15 cellular contexts compared by ENCODE assay signal in genomic region chr7:24741691-24742639, GRCh38. TPM values are rescaled to one million over a fixed set of nuclear protein-coding genes. Genes with fewer than 3 reads are reported as not detected.
DNase-seq lines count a peak whose midpoint lies in the region; ATAC-seq, FAIRE-seq and TF ChIP-seq lines count a peak whose summit lies in the region.
"Had no signal": no experiment of that assay in that cellular context is flagged by ENCODE, and none has a peak within 500 bp of the region (broad histone marks: within the 10 kb centered on the region; RNA-seq: fewer than 3 reads in every experiment).

No MANE protein-coding gene starts in this region.

- no peak overlapping the region for H4K5ac ChIP-seq in mesendoderm (ENCODE audit: low read length)

- no peak overlapping the region for H2BK15ac ChIP-seq in mesendoderm (replicated peaks; ENCODE audit: low read depth)

- H3K18ac ChIP-seq in mesendoderm (ENCODE audit: low read length), result no peak overlapping the region

- no peaks in the 10 kb centered on the region for H3K36me3 Mint-ChIP-seq in CD14-positive monocyte

- H3K9me3 Mint-ChIP-seq in CD14-positive monocyte, result peaks cover 0 to 13% (median 3%) of the 10 kb centered on the region in 7 donors

- peaks cover 2 to 10% (median 3%) of the 10 kb centered on the region in 3 donors for H3K27me3 Mint-ChIP-seq in CD14-positive monocyte (ENCODE audit: low read depth in 3 of 3)

- DNase-seq in HT1080 (ENCODE audit: low read depth) (peak; percentile 91), cardiac fibroblast (ENCODE audit: low read depth in 2 of 2) (peak; percentile 81 to 96), mesendoderm (peak; percentile 28), GM12892 (ENCODE audit: insufficient read length) (no peak), CD14-positive monocyte (ENCODE audit: low spot score) (no peak), NCI-H2107 (lab: John Stamatoyannopoulos, UW) (no peak)
- DNase-seq: activated CD4-positive, alpha-beta T cell treated with anti-CD3 and anti-CD28 coated beads, Interleukin-2, amount 50 U/mL, for 1 hour; amygdala; head of caudate nucleus; NCI-H2029; SHP77 treated with DMSO at 0.1 percent for 48 hours had no signal

- intact Hi-C loops in CD14-positive monocyte (cut with micrococcal nuclease), result no loop called here

- H3K36me3 ChIP-seq in ACC112 (ENCODE audit: insufficient read depth, low read length) (peaks cover 6% of the 10 kb centered on the region; the same call in 1 of the 2 replicates), mesendoderm (ENCODE audit: control insufficient read depth, insufficient read depth, low read length) (no peaks in the 10 kb centered on the region)
- H3K36me3 ChIP-seq: BLaER1 had no signal

- H3K27ac ChIP-seq in ACC112 (ENCODE audit: low read depth, low read length) (peak overlapping the region; percentile 80), mesendoderm (ENCODE audit: low read depth, low read length) (no peak overlapping the region)
- H3K27ac ChIP-seq: BLaER1 had no signal

- no peak for TF ChIP-seq CTCF in cardiac fibroblast (IDR thresholded peaks at IDR 0.05; ENCODE audit: low read depth, low read length)
- no peak for TF ChIP-seq CTCF in CD14-positive monocyte (IDR thresholded peaks at IDR 0.05)

- peak overlapping the region; percentile 4 for H2AFZ ChIP-seq in ACC112 (ENCODE audit: low read length, unreplicated experiment)

- no CpG with 5 or more reads among the region's 15 CpGs for WGBS in mesendoderm (ENCODE audit: extremely low coverage, insufficient coverage, low lambda C conversion rate)

- H3K27me3 ChIP-seq in ACC112 (ENCODE audit: insufficient read depth, low read length) (no peaks in the 10 kb centered on the region), mesendoderm (ENCODE audit: insufficient read depth, low read length, poor library complexity) (no peaks in the 10 kb centered on the region)
- H3K27me3 ChIP-seq: BLaER1 had no signal

- H3K9ac ChIP-seq in mesendoderm (ENCODE audit: low read length), result no peak overlapping the region
- H3K9ac ChIP-seq: BLaER1 had no signal

- H3K4me1 ChIP-seq in ACC112 (ENCODE audit: control insufficient read depth, insufficient read depth, low read length, unreplicated experiment) (peaks cover 31% of the 10 kb centered on the region), mesendoderm (ENCODE audit: control insufficient read depth, low read depth, low read length) (no peaks in the 10 kb centered on the region)
- H3K4me1 ChIP-seq: BLaER1 had no signal

- H2BK5ac ChIP-seq in mesendoderm (ENCODE audit: low read length), result no peak overlapping the region

- no peak overlapping the region for H3K4me3 Mint-ChIP-seq in CD14-positive monocyte
- H3K4me3 Mint-ChIP-seq: nephron had no signal

- no peak overlapping the region for H3K27ac Mint-ChIP-seq in CD14-positive monocyte

- H3K4ac ChIP-seq in mesendoderm (ENCODE audit: low read depth, low read length), result no peak overlapping the region

- H4K8ac ChIP-seq in mesendoderm (ENCODE audit: low read depth, low read length), result no peak overlapping the region

- H2BK120ac ChIP-seq in mesendoderm (ENCODE audit: low read depth, low read length), result no peak overlapping the region

- H3K4me1 Mint-ChIP-seq in CD14-positive monocyte, result no peaks in the 10 kb centered on the region

- no peaks in the 10 kb centered on the region for H3K79me1 ChIP-seq in mesendoderm (ENCODE audit: low read length)

- FAIRE-seq in GM12892 (lab: Jason Lieb, UNC), result no peak

- H3K4me3 ChIP-seq in ACC112 (ENCODE audit: low read depth, low read length) (peak overlapping the region; percentile 41), cardiac fibroblast (replicated peaks in 1 of 2; ENCODE audit: low read depth in 2 of 2, low read length in 2 of 2) (no peak overlapping the region), mesendoderm (ENCODE audit: low read length) (no peak overlapping the region)
- H3K4me3 ChIP-seq: BLaER1 had no signal

- H3K79me2 ChIP-seq in ACC112 (ENCODE audit: control insufficient read depth, insufficient read depth, low read length, unreplicated experiment) (no peaks in the 10 kb centered on the region), mesendoderm (ENCODE audit: control insufficient read depth, insufficient read depth, low read length) (no peaks in the 10 kb centered on the region)

- H2AK5ac ChIP-seq in mesendoderm (ENCODE audit: low read length), result no peak overlapping the region

- H3K23ac ChIP-seq in mesendoderm (ENCODE audit: low read length), result no peak overlapping the region

- no peak for ATAC-seq in GM19324 (IDR thresholded peaks at IDR 0.05; ENCODE audit: low FRiP score, unreplicated experiment)

- no peak overlapping the region for H3K56ac ChIP-seq in mesendoderm (ENCODE audit: low read length)

- no peak for TF ChIP-seq POLR2A in GM12892 (IDR thresholded peaks at IDR 0.05; ENCODE audit: low read depth, low read length)

- H3K4me2 ChIP-seq in mesendoderm (ENCODE audit: low read length), result no peak overlapping the region
- H3K4me2 ChIP-seq: BLaER1 had no signal

RNA-seq across cellular contexts. Expression of gene GSDME, which starts 15.3 kb away (rescaled TPM):
- total RNA-seq in HT1080 (2014; rRNA removed; shearing (Covaris generic)), result 47.5 and 51.0 TPM in 2 replicates
- 78.8 and 90.3 TPM in 2 replicates for polyA plus RNA-seq in HT1080 (2015; cell fraction: cytosol; rRNA removed)
- 124 and 140 TPM in 2 replicates for polyA plus RNA-seq in HT1080 (2015; cell fraction: nucleus; rRNA removed)
- polyA plus RNA-seq in mesendoderm (2013, experiment 1 of 2), result 2.8 TPM
- 3.0 TPM for polyA plus RNA-seq in mesendoderm (2013, experiment 2 of 2)
- 190 TPM for polyA plus RNA-seq in GM12892 (2012; ENCODE audit: missing spikeins)
- 1 to 10 TPM in 1 of 2 donors, not detected in 1; 2.3 TPM for polyA plus RNA-seq in CD14-positive monocyte

Comparison
In these comparisons a context has a peak if more than half of its experiments do, and no peak if none do; other contexts are left out.
1. DNase-seq: peak in HT1080 (single experiment), cardiac fibroblast (2 of 2) and mesendoderm (single experiment); none in GM12892 (single experiment), CD14-positive monocyte (single experiment) and NCI-H2107 (single experiment).